Comparison of ENCODE assay signal across 8 cellular contexts in genomic region chr11:88174627-88175003, GRCh38. TPM values are rescaled to one million over a fixed set of nuclear protein-coding genes. Genes with fewer than 3 reads are reported as not detected.
DNase-seq lines count a peak whose midpoint lies in the region; ATAC-seq and TF ChIP-seq lines count a peak whose summit lies in the region.

No MANE protein-coding gene starts in this region.

- intact Hi-C loops in left cardiac atrium (cut with DNase I) (no loop called here), psoas muscle (cut with DNase I) (loop anchor here in 1 of 2 donors (10.0 kb wide), 1 partner anchor 60 kb away; no protein-coding TSS in a partner anchor)

- H3K4me3 ChIP-seq in GM12865 (ENCODE audit: low read depth, low read length): peak overlapping the region; percentile 57
- peak overlapping the region; percentile 66 for H3K4me3 ChIP-seq in psoas muscle

- TF ChIP-seq CTCF in GM12865 (IDR thresholded peaks at IDR 0.05; ENCODE audit: insufficient read depth, low read depth, low read length, missing control alignments) (no peak), psoas muscle (IDR thresholded peaks at IDR 0.05) (no peak)

- no peak overlapping the region for H3K27ac ChIP-seq in psoas muscle

- ATAC-seq in left cardiac atrium (peak; percentile 91 to 96), psoas muscle (peak; percentile 33 to 79 (median 64))

- DNase-seq in GM12865 (ENCODE audit: low read depth) (peak; percentile 59), H4 (ENCODE audit: low spot score) (peak; percentile 10), NCI-H510A (lab: John Stamatoyannopoulos, UW) (peak; percentile 5), left cardiac atrium (peak; percentile 74), psoas muscle (peak; percentile 56 to 71), NCI-H128 (lab: John Stamatoyannopoulos, UW; ENCODE audit: unreplicated experiment) (no peak)
- peak; percentile 77 for DNase-seq in activated naive CD8-positive, alpha-beta T cell treated with anti-CD3 and anti-CD28 coated beads for 36 hours
- DNase-seq in NK-92 treated with Interleukin-12 subunit alpha and Interleukin-12 subunit beta, amount 100 ng/mL, for 24 hours (lab: John Stamatoyannopoulos, UW): no peak

- H3K4me3 Mint-ChIP-seq in activated naive CD8-positive, alpha-beta T cell treated with anti-CD3 and anti-CD28 coated beads for 36 hours: peak overlapping the region; percentile 82

- no peaks in the 10 kb centered on the region for H3K9me3 ChIP-seq in psoas muscle

- 6 to 12% (median 11%) methylated on average over 12 of the region's 12 CpGs for WGBS in psoas muscle, 3 donors

- H3K36me3 ChIP-seq in psoas muscle (ENCODE audit: insufficient read depth in 1 of 2, low read depth in 1 of 2): no peaks in the 10 kb centered on the region

- peaks cover 3% of the 10 kb centered on the region for H3K36me3 Mint-ChIP-seq in activated naive CD8-positive, alpha-beta T cell treated with anti-CD3 and anti-CD28 coated beads for 36 hours

- H3K27ac Mint-ChIP-seq in activated naive CD8-positive, alpha-beta T cell treated with anti-CD3 and anti-CD28 coated beads for 36 hours: peak overlapping the region; percentile 92

- peaks cover 14% of the 10 kb centered on the region for H3K27me3 Mint-ChIP-seq in activated naive CD8-positive, alpha-beta T cell treated with anti-CD3 and anti-CD28 coated beads for 36 hours

- peaks cover 52% of the 10 kb centered on the region for H3K4me1 Mint-ChIP-seq in activated naive CD8-positive, alpha-beta T cell treated with anti-CD3 and anti-CD28 coated beads for 36 hours

- no peaks in the 10 kb centered on the region for H3K27me3 ChIP-seq in psoas muscle (ENCODE audit: insufficient read depth in 3 of 3, low read length in 2 of 3)

- no peaks in the 10 kb centered on the region for H3K9me3 Mint-ChIP-seq in activated naive CD8-positive, alpha-beta T cell treated with anti-CD3 and anti-CD28 coated beads for 36 hours

- no peaks in the 10 kb centered on the region for H3K4me1 ChIP-seq in psoas muscle

RNA-seq across cellular contexts. Expression of gene RAB38, which starts 0.6 kb away (rescaled TPM):
- total RNA-seq in H4 (2014; rRNA removed; shearing (Covaris generic)): 1.6 and 2.2 TPM in 2 replicates
- 10 to 100 TPM; 20.4 to 21.0 TPM for total RNA-seq in activated naive CD8-positive, alpha-beta T cell treated with anti-CD3 and anti-CD28 coated beads for 36 hours
- total RNA-seq in left cardiac atrium (1 to 10 TPM; 1.1 to 2.2 TPM), psoas muscle (under 1 TPM in 3 of 4 donors, not detected in 1; 0.20 to 0.29 (median 0.28) TPM)
- polyA plus RNA-seq in psoas muscle: under 1 TPM; 0.21 to 0.63 (median 0.21) TPM

Comparison
In these comparisons a context has a peak if more than half of its experiments do, and no peak if none do; other contexts are left out.
1. DNase-seq: peak in GM12865 (single experiment), H4 (single experiment), NCI-H510A (single experiment), activated naive CD8-positive, alpha-beta T cell treated with anti-CD3 and anti-CD28 coated beads for 36 hours (single experiment), left cardiac atrium (single experiment) and psoas muscle (2 of 2); none in NCI-H128 (single experiment) and NK-92 treated with Interleukin-12 subunit alpha and Interleukin-12 subunit beta, amount 100 ng/mL, for 24 hours (single experiment).